Comparison of ENCODE assay signal across 34 cellular contexts in genomic region chr2:152103271-152103670, GRCh38.
"Had no signal": no experiment of that assay in that cellular context is flagged by ENCODE, and none has a peak within 500 bp of the region (broad histone marks: within the 10 kb centered on the region; RNA-seq: fewer than 3 reads in every experiment).

No MANE protein-coding gene starts in this region.

- H3K4me3 ChIP-seq: adrenal gland, ascending aorta, body of pancreas, breast epithelium, cardiac muscle cell had no signal

- DNase-seq: activated effector memory CD4-positive, alpha-beta T cell treated with anti-CD3 and anti-CD28 coated beads, Interleukin-2, amount 50 U/mL, for 16 hours; activated effector memory CD4-positive, alpha-beta T cell treated with Interleukin-2 at 50 U/mL for 16 hours; activated gamma-delta T cell; activated gamma-delta T cell treated with Interleukin-2 at 50 U/mL for 16 hours; activated naive CD4-positive, alpha-beta T cell; activated naive CD4-positive, alpha-beta T cell treated with anti-CD3 and anti-CD28 coated beads for 36 hours; activated naive CD4-positive, alpha-beta T cell treated with anti-CD3 and anti-CD28 coated beads, Interleukin-2, amount 10 ng/mL, durations not matched to agents 7 days and 5 days; activated naive CD4-positive, alpha-beta T cell treated with anti-CD3 and anti-CD28 coated beads, Interleukin-2, amount 50 U/mL, for 16 hours; activated naive CD4-positive, alpha-beta T cell treated with Interleukin-2 at 50 U/mL for 16 hours; activated naive CD8-positive, alpha-beta T cell treated with anti-CD3 and anti-CD28 coated beads for 36 hours; activated naive CD8-positive, alpha-beta T cell treated with anti-CD3 and anti-CD28 coated beads, Interleukin-2, amount 10 ng/mL, durations not matched to agents 7 days and 5 days; activated naive CD8-positive, alpha-beta T cell treated with anti-CD3 and anti-CD28 coated beads, Interleukin-2, amount 50 U/mL, for 24 hours; activated T-cell treated with anti-CD3 and anti-CD28 coated beads, Interleukin-2, amount 50 U/mL, for 1 hour; activated T-cell treated with anti-CD3 and anti-CD28 coated beads, Interleukin-2, amount 50 U/mL, for 24 hours; activated T-cell treated with anti-CD3 and anti-CD28 coated beads, Interleukin-2, amount 50 U/mL, for 4 hours; activated T-cell treated with anti-CD3 and anti-CD28 coated beads, Interleukin-2, amount 50 U/mL, for 48 hours; activated T-cell treated with anti-CD3 and anti-CD28 coated beads, Interleukin-2, amount 50 U/mL, for 72 hours; adrenal gland; amniotic stem cell; amygdala; anterior cingulate cortex; aorta; body of pancreas; brain microvascular endothelial cell; caudate nucleus; central memory CD4-positive, alpha-beta T cell; cerebellar nuclear complex had no signal

- H3K36me3 ChIP-seq: adrenal gland, ascending aorta, brain microvascular endothelial cell, breast epithelium, cardiac muscle cell had no signal

- H3K27ac ChIP-seq: adrenal gland, ascending aorta, body of pancreas, brain microvascular endothelial cell, breast epithelium, cardiac muscle cell had no signal

- H3K4me1 ChIP-seq: breast epithelium had no signal

- ATAC-seq: activated naive CD4-positive, alpha-beta T cell treated with anti-CD3 and anti-CD28 coated beads, Interleukin-2, amount 50 U/mL, for 72 hours; activated naive CD8-positive, alpha-beta T cell treated with anti-CD3 and anti-CD28 coated beads, Interleukin-2, amount 50 U/mL, for 24 hours; activated T-cell treated with anti-CD3 and anti-CD28 coated beads, Interleukin-2, amount 50 U/mL, for 4 hours; activated T-cell treated with anti-CD3 and anti-CD28 coated beads, Interleukin-2, amount 50 U/mL, for 72 hours; activated T-helper 17 cell treated with anti-CD3 and anti-CD28 coated beads, Interleukin-2, amount 50 U/mL, for 72 hours; body of pancreas had no signal

- FAIRE-seq: astrocyte, bronchial epithelial cell had no signal

- H3K27me3 ChIP-seq: adrenal gland, ascending aorta, body of pancreas had no signal

- H3K9me3 ChIP-seq: adrenal gland, ascending aorta, body of pancreas, breast epithelium had no signal
